ENCODE assay signal across 16 cellular contexts in genomic region chr10:8543361-8544056, GRCh38.
DNase-seq lines count a peak whose midpoint lies in the region; TF ChIP-seq lines count a peak whose summit lies in the region.
"Had no signal": no experiment of that assay in that cellular context is flagged by ENCODE, and none has a peak within 500 bp of the region (broad histone marks: within the 10 kb centered on the region; RNA-seq: fewer than 3 reads in every experiment).

No MANE protein-coding gene starts in this region.

- no peaks in the 10 kb centered on the region for H3K36me3 ChIP-seq in thyroid gland
- H3K36me3 ChIP-seq in testis (ENCODE audit: low read depth, missing control alignments), result no peaks in the 10 kb centered on the region
- H3K36me3 ChIP-seq: MG63, vagina had no signal

- intact Hi-C loops in thyroid gland (cut with DNase I), result no loop called here
- intact Hi-C loops in testis (cut with DNase I; ENCODE audit: low total_unique reads), result no loop called here

- H3K27me3 ChIP-seq in thyroid gland, result no peaks in the 10 kb centered on the region
- no peaks in the 10 kb centered on the region for H3K27me3 ChIP-seq in testis
- H3K27me3 ChIP-seq: MG63, vagina had no signal

- peaks cover 18 to 19% of the 10 kb centered on the region in 2 donors for H3K4me1 ChIP-seq in thyroid gland
- H3K4me1 ChIP-seq in testis, result no peaks in the 10 kb centered on the region
- H3K4me1 ChIP-seq: parathyroid adenoma, vagina had no signal

- no peaks in the 10 kb centered on the region for H3K9me3 ChIP-seq in thyroid gland
- H3K9me3 ChIP-seq in testis, result no peaks in the 10 kb centered on the region
- H3K9me3 ChIP-seq: vagina had no signal

- H3K4me3 ChIP-seq in thyroid gland (replicated peaks in 1 of 3) (no peak overlapping the region), testis (no peak overlapping the region)
- H3K4me3 ChIP-seq: dorsolateral prefrontal cortex, MG63, vagina had no signal

- TF ChIP-seq POLR2A in thyroid gland (IDR thresholded peaks at IDR 0.05) (no peak), testis (IDR thresholded peaks at IDR 0.05) (no peak)

- TF ChIP-seq CTCF in thyroid gland (IDR thresholded peaks at IDR 0.05), result no peak
- no peak for TF ChIP-seq CTCF in testis (IDR thresholded peaks at IDR 0.05)

- WGBS in thyroid gland, 2 donors, result 39 to 42% methylated on average over 3 of the region's 3 CpGs
- WGBS in testis, 2 donors, result 64 to 65% methylated on average over 3 of the region's 3 CpGs

- H3K27ac ChIP-seq in thyroid gland (peak overlapping the region; percentile 22 to 74 (median 72)), testis (no peak overlapping the region)
- H3K27ac ChIP-seq: dorsolateral prefrontal cortex, parathyroid adenoma, vagina had no signal

- peak; percentile 55 for DNase-seq in Daoy (ENCODE audit: low read depth)
- peak; percentile 9 for DNase-seq in NCI-H2081 treated with DMSO at 0.1 percent for 48 hours (lab: John Stamatoyannopoulos, UW)
- DNase-seq in foreskin melanocyte, result peak; percentile 5
- peak; percentile 50 to 66 for DNase-seq in thyroid gland
- no peak for DNase-seq in activated T-cell treated with anti-CD3 and anti-CD28 coated beads, Interleukin-2, amount 50 U/mL, for 48 hours
- no peak for DNase-seq in testis
- DNase-seq in SHP77 (lab: John Stamatoyannopoulos, UW), result no peak
- DNase-seq in NCI-H69 (lab: John Stamatoyannopoulos, UW), result no peak
- DNase-seq: activated B cell treated with CpG ODN at 0.5 μM for 24 hours; activated naive CD4-positive, alpha-beta T cell; dorsolateral prefrontal cortex; kidney glomerular epithelial cell; MG63; NCI-H524 treated with DMSO at 0.1 percent for 48 hours had no signal

Comparison
In these comparisons a context has a peak if more than half of its experiments do, and no peak if none do; other contexts are left out.
1. DNase-seq: peak in Daoy (single experiment), NCI-H2081 treated with DMSO at 0.1 percent for 48 hours (single experiment), foreskin melanocyte (single experiment) and thyroid gland (2 of 2); none in activated T-cell treated with anti-CD3 and anti-CD28 coated beads, Interleukin-2, amount 50 U/mL, for 48 hours (0 of 2), testis (single experiment), SHP77 (0 of 2) and NCI-H69 (single experiment).
2. H3K27ac ChIP-seq: peak in thyroid gland (3 of 3); none in testis (0 of 2).